ENCODE assay signal across 8 cellular contexts in genomic region chr15:59528965-59529402, GRCh38.
DNase-seq lines count a peak whose midpoint lies in the region; ATAC-seq, FAIRE-seq and TF ChIP-seq lines count a peak whose summit lies in the region.

No MANE protein-coding gene starts in this region.

- no peaks in the 10 kb centered on the region for H3K9me3 ChIP-seq in CD8-positive, alpha-beta memory T cell (ENCODE audit: low read length)
- H3K9me3 ChIP-seq in keratinocyte (ENCODE audit: control insufficient read depth, low read depth, low read length): no peaks in the 10 kb centered on the region

- H3K27me3 Mint-ChIP-seq in CD8-positive, alpha-beta memory T cell: peaks cover 15 to 19% of the 10 kb centered on the region in 2 donors

- no peaks in the 10 kb centered on the region for H3K27me3 ChIP-seq in CD8-positive, alpha-beta memory T cell (ENCODE audit: insufficient read depth, low read length, poor library complexity, severe bottlenecking)
- H3K27me3 ChIP-seq in keratinocyte (ENCODE audit: control insufficient read depth, extremely low read depth, insufficient read depth, low read length): no peaks in the 10 kb centered on the region

- no peak overlapping the region for H3K27ac ChIP-seq in CD8-positive, alpha-beta memory T cell (ENCODE audit: low read depth, low read length)
- no peak overlapping the region for H3K27ac ChIP-seq in keratinocyte (ENCODE audit: control insufficient read depth, insufficient read depth, low read length)

- CTCF ChIA-PET in CD8-positive, alpha-beta memory T cell (lab: Charles Lee): interaction anchor here (0.7 to 2.4 kb wide), 27 partner anchors 8 to 1969 kb away, joined by 3 to 19 read pairs (median 4); partner anchors contain the start of gene RNF111

- H3K4me1 ChIP-seq in CD8-positive, alpha-beta memory T cell (ENCODE audit: insufficient read depth, low read length): peaks cover 9% of the 10 kb centered on the region
- no peaks in the 10 kb centered on the region for H3K4me1 ChIP-seq in keratinocyte (ENCODE audit: control insufficient read depth, extremely low read depth, insufficient read depth, low read length)

- POLR2A ChIA-PET in CD8-positive, alpha-beta memory T cell (lab: Charles Lee): no interaction called here

- no peaks in the 10 kb centered on the region for H3K36me3 Mint-ChIP-seq in CD8-positive, alpha-beta memory T cell

- H3K4me1 Mint-ChIP-seq in CD8-positive, alpha-beta memory T cell: peaks cover 12 to 17% (median 12%) of the 10 kb centered on the region in 3 donors

- H3K36me3 ChIP-seq in CD8-positive, alpha-beta memory T cell (ENCODE audit: insufficient read depth, low read length): no peaks in the 10 kb centered on the region
- no peaks in the 10 kb centered on the region for H3K36me3 ChIP-seq in keratinocyte (ENCODE audit: control insufficient read depth in 2 of 2, extremely low read depth in 1 of 2, insufficient read depth in 2 of 2, low read length in 2 of 2)

- H3K27ac Mint-ChIP-seq in CD8-positive, alpha-beta memory T cell: no peak overlapping the region

- no peaks in the 10 kb centered on the region for H3K9me1 ChIP-seq in keratinocyte (ENCODE audit: control insufficient read depth, extremely low read depth, insufficient read depth, low read length)

- no peaks in the 10 kb centered on the region for H3K9me3 Mint-ChIP-seq in CD8-positive, alpha-beta memory T cell

- no peak overlapping the region for H3K4me3 Mint-ChIP-seq in CD8-positive, alpha-beta memory T cell

- H2AFZ ChIP-seq in keratinocyte (ENCODE audit: control insufficient read depth, low read length): no peak overlapping the region

- peak; percentile 82 for TF ChIP-seq CTCF in cardiac fibroblast (IDR thresholded peaks at IDR 0.05; ENCODE audit: low read depth, low read length)
- peak; percentile 78 to 83 (median 79) for TF ChIP-seq CTCF in keratinocyte (optimal IDR thresholded peaks at IDR 0.05 in 1 of 3, IDR thresholded peaks at IDR 0.05 in 1 of 3, conservative IDR thresholded peaks at IDR 0.05 in 1 of 3; ENCODE audit: extremely low read depth in 1 of 3, insufficient read depth in 2 of 3, low read length in 3 of 3)

- ATAC-seq in HG02678 (IDR thresholded peaks at IDR 0.05; ENCODE audit: unreplicated experiment): peak; percentile 62
- ATAC-seq in GM21447 (IDR thresholded peaks at IDR 0.05; ENCODE audit: unreplicated experiment): no peak

- H3K9ac ChIP-seq in keratinocyte (ENCODE audit: control insufficient read depth, extremely low read depth, insufficient read depth, low read length): no peak overlapping the region

- DNase-seq in CD8-positive, alpha-beta memory T cell: peak; percentile 51 to 74 (median 54)
- DNase-seq in NCI-H446 (lab: John Stamatoyannopoulos, UW) (peak; percentile 50 to 83), cardiac fibroblast (ENCODE audit: low read depth in 2 of 2) (peak; percentile 85 to 89), keratinocyte (ENCODE audit: low read depth, low spot score) (peak; percentile 65)
- DNase-seq in activated CD4-positive, CD25-positive, alpha-beta regulatory T cell (lab: John Stamatoyannopoulos, UW): peak; percentile 36 to 51 (median 43)
- peak; percentile 35 to 52 (median 50) for DNase-seq in stimulated activated CD4-positive, alpha-beta T cell treated with anti-CD3 and anti-CD28 coated beads, Interleukin-1b, Interleukin-23, amount 100 ng/mL, for 24 hours (ENCODE audit: low read depth in 4 of 4, low spot score in 1 of 4)

- H4K20me1 ChIP-seq in keratinocyte (ENCODE audit: control insufficient read depth, extremely low read depth, insufficient read depth, low read length): no peaks in the 10 kb centered on the region

- H3K4me3 ChIP-seq in CD8-positive, alpha-beta memory T cell (ENCODE audit: low read length): no peak overlapping the region
- H3K4me3 ChIP-seq in cardiac fibroblast (replicated peaks in 1 of 2; ENCODE audit: low read depth in 2 of 2, low read length in 2 of 2) (no peak overlapping the region), keratinocyte (ENCODE audit: control insufficient read depth in 2 of 3, extremely low read depth in 1 of 3, insufficient read depth in 2 of 3, low read depth in 1 of 3, low read length in 3 of 3) (no peak overlapping the region)

- FAIRE-seq in keratinocyte (lab: Jason Lieb, UNC): peak; percentile 87

- no peaks in the 10 kb centered on the region for H3K79me2 ChIP-seq in keratinocyte (ENCODE audit: control insufficient read depth, insufficient read depth, low read length)

- dilution Hi-C loops in keratinocyte (cut with MboI; ENCODE audit: extremely low pct_ligation_motif_present, low sequenced_read_pairs): no loop called here

- no peak overlapping the region for H3K4me2 ChIP-seq in keratinocyte (ENCODE audit: control insufficient read depth, extremely low read depth, insufficient read depth, low read depth, low read length)
